In the genomic region with DNA sequence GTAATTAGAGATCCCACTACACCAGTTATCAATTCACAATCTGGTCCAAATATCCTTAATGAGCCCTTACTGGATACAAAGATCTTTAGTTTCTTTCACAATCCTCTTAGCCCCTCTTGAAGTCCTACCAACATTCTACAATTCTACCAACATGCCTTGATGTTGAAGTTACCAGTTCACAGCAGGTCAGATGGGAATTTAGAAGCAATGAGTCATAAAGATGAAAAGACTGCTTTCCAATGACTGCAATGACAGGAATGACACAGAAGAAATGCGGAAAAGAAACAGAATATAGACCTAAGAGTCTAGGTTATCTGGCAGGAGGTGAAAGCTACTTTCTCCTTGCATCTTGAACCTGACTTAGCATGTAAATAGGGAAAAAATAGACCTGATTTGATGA, we compare ENCODE assay signal across 11 cellular contexts. TPM values are rescaled to one million over a fixed set of nuclear protein-coding genes. Genes with fewer than 3 reads are reported as not detected.
DNase-seq lines count a peak whose midpoint lies in the region; ATAC-seq, FAIRE-seq and TF ChIP-seq lines count a peak whose summit lies in the region.
"Had no signal": no experiment of that assay in that cellular context is flagged by ENCODE, and none has a peak within 500 bp of the region (broad histone marks: within the 10 kb centered on the region; RNA-seq: fewer than 3 reads in every experiment).

No MANE protein-coding gene starts in this region.

- H2AFZ ChIP-seq in mesenchymal stem cell (ENCODE audit: low read depth, low read length): no peak overlapping the region

- FAIRE-seq in HTR-8/SVneo (lab: Jason Lieb, UNC) (no peak), bronchial epithelial cell (lab: Jason Lieb, UNC) (no peak)

- H2BK15ac ChIP-seq in mesenchymal stem cell (ENCODE audit: low read depth, poor library complexity, severe bottlenecking): no peak overlapping the region

- no peak overlapping the region for H3K4me3 ChIP-seq in bronchial epithelial cell (ENCODE audit: low read depth, low read length)
- peak overlapping the region in 1 of 2 experiments; percentile 2 for H3K4me3 ChIP-seq in mesenchymal stem cell (ENCODE audit: insufficient read depth in 1 of 2, low read depth in 1 of 2, low read length in 2 of 2)
- no peak overlapping the region for H3K4me3 ChIP-seq in body of pancreas
- H3K4me3 ChIP-seq: cardiac muscle cell, mucosa of descending colon had no signal

- H4K91ac ChIP-seq in mesenchymal stem cell (ENCODE audit: low read length): no peak overlapping the region

- H3K27ac ChIP-seq in mesenchymal stem cell (ENCODE audit: low read length, poor library complexity, severe bottlenecking) (peak overlapping the region; percentile 34), body of pancreas (no peak overlapping the region)
- H3K27ac ChIP-seq: cardiac muscle cell had no signal

- DNase-seq in AG08396 (ENCODE audit: low spot score) (peak; percentile 36), HTR-8/SVneo (ENCODE audit: insufficient read length, low spot score) (peak; percentile 39), bronchial epithelial cell (ENCODE audit: low read depth) (peak; percentile 61), mesenchymal stem cell (peak; percentile 72), body of pancreas (no peak)
- no peak for DNase-seq in activated CD4-positive, alpha-beta memory T cell treated with anti-CD3 and anti-CD28 coated beads, Interleukin-2, amount 10 ng/mL, durations not matched to agents 7 days and 5 days
- no peak for DNase-seq in activated T-helper 1 cell treated with anti-CD3 and anti-CD28 coated beads, Interleukin-12 subunit alpha, Interleukin-12 subunit beta, Interleukin-2, Interleukin-4 antibody, amounts not matched to agents 30 ng/mL and 10 ng/mL and 1 ng/mL, durations not matched to agents 14 hours and 24 hours and 36 hours (ENCODE audit: low spot score)
- DNase-seq: mucosa of descending colon; stimulated activated naive B cell treated with anti-CD40 and anti-IgM and Interleukin-4, amounts not matched to agents 10 μg/mL and 1 μg/mL and 100 μg/mL, for 72 hours had no signal

- H3K9me3 ChIP-seq in mesenchymal stem cell (ENCODE audit: control insufficient read depth, low read length) (no peaks in the 10 kb centered on the region), body of pancreas (no peaks in the 10 kb centered on the region)
- H3K9me3 ChIP-seq: mucosa of descending colon had no signal

- H3K14ac ChIP-seq in mesenchymal stem cell (ENCODE audit: low read length in 2 of 2): no peak overlapping the region

- H3K27me3 ChIP-seq in bronchial epithelial cell (ENCODE audit: control insufficient read depth, insufficient read depth, low read length): no peaks in the 10 kb centered on the region
- no peaks in the 10 kb centered on the region for H3K27me3 ChIP-seq in mesenchymal stem cell (ENCODE audit: control insufficient read depth in 1 of 2, insufficient read depth in 1 of 2, low read length in 2 of 2)
- H3K27me3 ChIP-seq in body of pancreas: no peaks in the 10 kb centered on the region
- H3K27me3 ChIP-seq: cardiac muscle cell had no signal

- no peak overlapping the region for H2BK120ac ChIP-seq in mesenchymal stem cell (ENCODE audit: low read depth, low read length)

- H3K36me3 Mint-ChIP-seq in activated CD4-positive, alpha-beta memory T cell treated with anti-CD3 and anti-CD28 coated beads, Interleukin-2, amount 10 ng/mL, durations not matched to agents 7 days and 5 days (ENCODE audit: low read depth): peaks cover 50% of the 10 kb centered on the region
- peaks cover 20% of the 10 kb centered on the region for H3K36me3 Mint-ChIP-seq in activated T-helper 1 cell treated with anti-CD3 and anti-CD28 coated beads, Interleukin-12 subunit alpha, Interleukin-12 subunit beta, Interleukin-2, Interleukin-4 antibody, amounts not matched to agents 30 ng/mL and 10 ng/mL and 1 ng/mL, durations not matched to agents 14 hours and 24 hours and 36 hours (ENCODE audit: low read depth)

- H3K4me2 ChIP-seq in mesenchymal stem cell (ENCODE audit: low read length, poor library complexity, severe bottlenecking): no peak overlapping the region

- CTCF ChIA-PET in activated CD4-positive, alpha-beta memory T cell treated with anti-CD3 and anti-CD28 coated beads, Interleukin-2, amount 10 ng/mL, durations not matched to agents 7 days and 5 days (lab: Charles Lee): no interaction called here

- no peaks in the 10 kb centered on the region for H3K9me3 Mint-ChIP-seq in activated CD4-positive, alpha-beta memory T cell treated with anti-CD3 and anti-CD28 coated beads, Interleukin-2, amount 10 ng/mL, durations not matched to agents 7 days and 5 days
- no peaks in the 10 kb centered on the region for H3K9me3 Mint-ChIP-seq in activated T-helper 1 cell treated with anti-CD3 and anti-CD28 coated beads, Interleukin-12 subunit alpha, Interleukin-12 subunit beta, Interleukin-2, Interleukin-4 antibody, amounts not matched to agents 30 ng/mL and 10 ng/mL and 1 ng/mL, durations not matched to agents 14 hours and 24 hours and 36 hours
- H3K9me3 Mint-ChIP-seq: stimulated activated naive B cell treated with anti-CD40 and anti-IgM and Interleukin-4, amounts not matched to agents 10 μg/mL and 1 μg/mL and 100 μg/mL, for 72 hours had no signal

- peaks cover 7% of the 10 kb centered on the region for H3K79me1 ChIP-seq in mesenchymal stem cell (replicated peaks; ENCODE audit: low read length, poor library complexity, severe bottlenecking)

- H3K4me1 ChIP-seq in mesenchymal stem cell (ENCODE audit: control insufficient read depth, insufficient read depth, low read depth, low read length) (peaks cover 2% of the 10 kb centered on the region), body of pancreas (no peaks in the 10 kb centered on the region)

- POLR2A ChIA-PET in activated CD4-positive, alpha-beta memory T cell treated with anti-CD3 and anti-CD28 coated beads, Interleukin-2, amount 10 ng/mL, durations not matched to agents 7 days and 5 days (lab: Charles Lee): no interaction called here

- no peak for TF ChIP-seq POLR2A in body of pancreas (IDR thresholded peaks at IDR 0.05)

- H2BK12ac ChIP-seq in mesenchymal stem cell (ENCODE audit: low read length in 2 of 2): no peak overlapping the region

- H2BK5ac ChIP-seq in mesenchymal stem cell (ENCODE audit: low read depth, low read length, poor library complexity, severe bottlenecking): no peak overlapping the region

- TF ChIP-seq CTCF in bronchial epithelial cell (IDR thresholded peaks at IDR 0.05; ENCODE audit: insufficient read depth, low read length, severe bottlenecking) (no peak), body of pancreas (IDR thresholded peaks at IDR 0.05) (no peak)

- no peak overlapping the region for H3K18ac ChIP-seq in mesenchymal stem cell (ENCODE audit: low read depth in 1 of 2, low read length in 2 of 2)

- ATAC-seq in HG02884 (IDR thresholded peaks at IDR 0.05; ENCODE audit: unreplicated experiment): no peak
- ATAC-seq in body of pancreas: no peak
- ATAC-seq: mucosa of descending colon; stimulated activated naive B cell treated with anti-CD40 and anti-IgM and Interleukin-4, amounts not matched to agents 10 μg/mL and 1 μg/mL and 100 μg/mL, for 72 hours had no signal

- H3K23ac ChIP-seq in mesenchymal stem cell (ENCODE audit: low read length in 2 of 2): no peak overlapping the region

- H3K27ac Mint-ChIP-seq in activated CD4-positive, alpha-beta memory T cell treated with anti-CD3 and anti-CD28 coated beads, Interleukin-2, amount 10 ng/mL, durations not matched to agents 7 days and 5 days: no peak overlapping the region
- H3K27ac Mint-ChIP-seq in activated T-helper 1 cell treated with anti-CD3 and anti-CD28 coated beads, Interleukin-12 subunit alpha, Interleukin-12 subunit beta, Interleukin-2, Interleukin-4 antibody, amounts not matched to agents 30 ng/mL and 10 ng/mL and 1 ng/mL, durations not matched to agents 14 hours and 24 hours and 36 hours: no peak overlapping the region
- H3K27ac Mint-ChIP-seq: stimulated activated naive B cell treated with anti-CD40 and anti-IgM and Interleukin-4, amounts not matched to agents 10 μg/mL and 1 μg/mL and 100 μg/mL, for 72 hours had no signal

- H3K4me1 Mint-ChIP-seq in activated CD4-positive, alpha-beta memory T cell treated with anti-CD3 and anti-CD28 coated beads, Interleukin-2, amount 10 ng/mL, durations not matched to agents 7 days and 5 days: peaks cover 5% of the 10 kb centered on the region
- peaks cover 9% of the 10 kb centered on the region for H3K4me1 Mint-ChIP-seq in activated T-helper 1 cell treated with anti-CD3 and anti-CD28 coated beads, Interleukin-12 subunit alpha, Interleukin-12 subunit beta, Interleukin-2, Interleukin-4 antibody, amounts not matched to agents 30 ng/mL and 10 ng/mL and 1 ng/mL, durations not matched to agents 14 hours and 24 hours and 36 hours (ENCODE audit: low read depth)

- H3K36me3 ChIP-seq in bronchial epithelial cell (ENCODE audit: control insufficient read depth, insufficient read depth, low read length) (no peaks in the 10 kb centered on the region), mesenchymal stem cell (ENCODE audit: control insufficient read depth in 1 of 2, insufficient read depth in 2 of 2, low read depth in 1 of 2, low read length in 2 of 2) (peaks cover 0 to 9% of the 10 kb centered on the region in 2 experiments), body of pancreas (replicated peaks in 1 of 2; ENCODE audit: insufficient read depth in 1 of 2, low read depth in 2 of 2) (no peaks in the 10 kb centered on the region)

- H3K27me3 Mint-ChIP-seq in activated CD4-positive, alpha-beta memory T cell treated with anti-CD3 and anti-CD28 coated beads, Interleukin-2, amount 10 ng/mL, durations not matched to agents 7 days and 5 days: no peaks in the 10 kb centered on the region
- no peaks in the 10 kb centered on the region for H3K27me3 Mint-ChIP-seq in activated T-helper 1 cell treated with anti-CD3 and anti-CD28 coated beads, Interleukin-12 subunit alpha, Interleukin-12 subunit beta, Interleukin-2, Interleukin-4 antibody, amounts not matched to agents 30 ng/mL and 10 ng/mL and 1 ng/mL, durations not matched to agents 14 hours and 24 hours and 36 hours (ENCODE audit: insufficient read depth)
- H3K27me3 Mint-ChIP-seq: stimulated activated naive B cell treated with anti-CD40 and anti-IgM and Interleukin-4, amounts not matched to agents 10 μg/mL and 1 μg/mL and 100 μg/mL, for 72 hours had no signal

- intact Hi-C loops in body of pancreas (cut with DNase I): no loop called here
- intact Hi-C loops in activated T-helper 1 cell treated with anti-CD3 and anti-CD28 coated beads, Interleukin-12 subunit alpha, Interleukin-12 subunit beta, Interleukin-2, Interleukin-4 antibody, amounts not matched to agents 30 ng/mL and 10 ng/mL and 1 ng/mL, durations not matched to agents 14 hours and 24 hours and 36 hours (cut with micrococcal nuclease): no loop called here

- peak overlapping the region; percentile 58 for H3K9ac ChIP-seq in mesenchymal stem cell (ENCODE audit: low read length)

- H4K8ac ChIP-seq in mesenchymal stem cell (ENCODE audit: low read length): no peak overlapping the region

- H3K4ac ChIP-seq in mesenchymal stem cell (ENCODE audit: low read depth in 1 of 2, low read length in 2 of 2): no peak overlapping the region

- WGBS in mesenchymal stem cell: 47% methylated on average over 1 of the region's 1 CpG
- 86% methylated on average over 1 of the region's 1 CpG for WGBS in body of pancreas, 2 donors

- H3K4me3 Mint-ChIP-seq in activated CD4-positive, alpha-beta memory T cell treated with anti-CD3 and anti-CD28 coated beads, Interleukin-2, amount 10 ng/mL, durations not matched to agents 7 days and 5 days: no peak overlapping the region
- H3K4me3 Mint-ChIP-seq in activated T-helper 1 cell treated with anti-CD3 and anti-CD28 coated beads, Interleukin-12 subunit alpha, Interleukin-12 subunit beta, Interleukin-2, Interleukin-4 antibody, amounts not matched to agents 30 ng/mL and 10 ng/mL and 1 ng/mL, durations not matched to agents 14 hours and 24 hours and 36 hours: no peak overlapping the region
- H3K4me3 Mint-ChIP-seq: stimulated activated naive B cell treated with anti-CD40 and anti-IgM and Interleukin-4, amounts not matched to agents 10 μg/mL and 1 μg/mL and 100 μg/mL, for 72 hours had no signal

- no peak overlapping the region for H2AK5ac ChIP-seq in mesenchymal stem cell (ENCODE audit: low read length, severe bottlenecking)

RNA-seq across cellular contexts. Expression of a gene that starts 24.5 kb away (rescaled TPM):
- total RNA-seq in bronchial epithelial cell (22.0 and 31.3 TPM in 2 replicates), body of pancreas (10 to 100 TPM; 13.0 to 20.1 TPM)
- polyA plus RNA-seq in mesenchymal stem cell (2013, experiment 1 of 2): 3.3 TPM
- polyA plus RNA-seq in mesenchymal stem cell (2013, experiment 2 of 2): 3.1 TPM
- total RNA-seq in activated CD4-positive, alpha-beta memory T cell treated with anti-CD3 and anti-CD28 coated beads, Interleukin-2, amount 10 ng/mL, durations not matched to agents 7 days and 5 days: 10 to 100 TPM; 23.0 to 26.8 TPM
- total RNA-seq in activated T-helper 1 cell treated with anti-CD3 and anti-CD28 coated beads, Interleukin-12 subunit alpha, Interleukin-12 subunit beta, Interleukin-2, Interleukin-4 antibody, amounts not matched to agents 30 ng/mL and 10 ng/mL and 1 ng/mL, durations not matched to agents 14 hours and 24 hours and 36 hours: 25.3 and 28.6 TPM in 2 replicates

Comparison
In these comparisons a context has a peak if more than half of its experiments do, and no peak if none do; other contexts are left out.
1. DNase-seq: peak in AG08396 (single experiment), HTR-8/SVneo (single experiment), bronchial epithelial cell (single experiment) and mesenchymal stem cell (single experiment); none in activated CD4-positive, alpha-beta memory T cell treated with anti-CD3 and anti-CD28 coated beads, Interleukin-2, amount 10 ng/mL, durations not matched to agents 7 days and 5 days (single experiment), body of pancreas (0 of 4) and activated T-helper 1 cell treated with anti-CD3 and anti-CD28 coated beads, Interleukin-12 subunit alpha, Interleukin-12 subunit beta, Interleukin-2, Interleukin-4 antibody, amounts not matched to agents 30 ng/mL and 10 ng/mL and 1 ng/mL, durations not matched to agents 14 hours and 24 hours and 36 hours (single experiment).